ENCODE assay signal across 17 cellular contexts in genomic region chr3:114506622-114507300, GRCh38.
A peak's percentile ranks its signal among the peaks of the same experiment; 100 is the strongest.
DNase-seq lines count a peak whose midpoint lies in the region; ATAC-seq and TF ChIP-seq lines count a peak whose summit lies in the region.
"Had no signal": no experiment of that assay in that cellular context is flagged by ENCODE, and none has a peak within 500 bp of the region (broad histone marks: within the 10 kb centered on the region; RNA-seq: fewer than 3 reads in every experiment).

No MANE protein-coding gene starts in this region.

- H3K9me3 ChIP-seq in adipocyte (ENCODE audit: control insufficient read depth, low read length): no peaks in the 10 kb centered on the region
- H3K9me3 ChIP-seq in heart right ventricle: no peaks in the 10 kb centered on the region
- no peaks in the 10 kb centered on the region for H3K9me3 ChIP-seq in skeletal muscle satellite cell (replicated peaks; ENCODE audit: low read length)

- no peaks in the 10 kb centered on the region for H3K27me3 Mint-ChIP-seq in WTC11 (ENCODE audit: low read depth)
- H3K27me3 Mint-ChIP-seq in stimulated activated naive CD8-positive, alpha-beta T cell treated with anti-CD3 and anti-CD28 coated beads, Interleukin-15, amount 100 ng/mL, for 72 hours: no peaks in the 10 kb centered on the region

- H3K27ac ChIP-seq in heart right ventricle: peak overlapping the region; percentile 19 to 76 (median 62)

- H3K4me3 ChIP-seq in adipocyte (ENCODE audit: low read length) (peak overlapping the region; percentile 11), heart right ventricle (no peak overlapping the region), skeletal muscle satellite cell (ENCODE audit: low read length) (peak overlapping the region; percentile 12)
- H3K4me3 ChIP-seq: MG63 had no signal

- H3K9me3 Mint-ChIP-seq in WTC11: no peaks in the 10 kb centered on the region
- H3K9me3 Mint-ChIP-seq in stimulated activated naive CD8-positive, alpha-beta T cell treated with anti-CD3 and anti-CD28 coated beads, Interleukin-15, amount 100 ng/mL, for 72 hours: no peaks in the 10 kb centered on the region
- H3K9me3 Mint-ChIP-seq: mesothelial cell of epicardium had no signal

- peaks cover 24% of the 10 kb centered on the region for H3K4me1 Mint-ChIP-seq in WTC11
- H3K4me1 Mint-ChIP-seq in stimulated activated naive CD8-positive, alpha-beta T cell treated with anti-CD3 and anti-CD28 coated beads, Interleukin-15, amount 100 ng/mL, for 72 hours: peaks cover 32% of the 10 kb centered on the region

- H3K4me3 Mint-ChIP-seq in WTC11: no peak overlapping the region
- no peak overlapping the region for H3K4me3 Mint-ChIP-seq in stimulated activated naive CD8-positive, alpha-beta T cell treated with anti-CD3 and anti-CD28 coated beads, Interleukin-15, amount 100 ng/mL, for 72 hours
- H3K4me3 Mint-ChIP-seq: activated naive CD8-positive, alpha-beta T cell; CD14-positive monocyte; mesothelial cell of epicardium had no signal

- no peak overlapping the region for H3K27ac Mint-ChIP-seq in WTC11
- H3K27ac Mint-ChIP-seq in stimulated activated naive CD8-positive, alpha-beta T cell treated with anti-CD3 and anti-CD28 coated beads, Interleukin-15, amount 100 ng/mL, for 72 hours: no peak overlapping the region
- H3K27ac Mint-ChIP-seq: activated naive CD8-positive, alpha-beta T cell; CD14-positive monocyte; mesothelial cell of epicardium had no signal

- no peaks in the 10 kb centered on the region for H3K36me3 Mint-ChIP-seq in WTC11
- H3K36me3 Mint-ChIP-seq: CD14-positive monocyte, mesothelial cell of epicardium had no signal

- H3K4me1 ChIP-seq in adipocyte (ENCODE audit: control insufficient read depth, insufficient read depth, low read length) (peaks cover 53% of the 10 kb centered on the region), heart right ventricle (peaks cover 0 to 54% (median 30%) of the 10 kb centered on the region in 9 donors), skeletal muscle satellite cell (ENCODE audit: control insufficient read depth, insufficient read depth, low read length) (peaks cover 38% of the 10 kb centered on the region)

- H3K27me3 ChIP-seq in adipocyte (replicated peaks; ENCODE audit: control insufficient read depth, insufficient read depth, low read length): no peaks in the 10 kb centered on the region
- H3K27me3 ChIP-seq in heart right ventricle: no peaks in the 10 kb centered on the region
- H3K27me3 ChIP-seq in skeletal muscle satellite cell (ENCODE audit: control insufficient read depth, insufficient read depth, low read length): no peaks in the 10 kb centered on the region
- H3K27me3 ChIP-seq: MG63 had no signal

- TF ChIP-seq CTCF in heart right ventricle (IDR thresholded peaks at IDR 0.05) (no peak), WTC11 (IDR thresholded peaks at IDR 0.05) (no peak)

- DNase-seq in GM04503 (ENCODE audit: low read depth): peak; percentile 55
- DNase-seq in adipocyte (ENCODE audit: low read depth): peak; percentile 74
- DNase-seq in heart right ventricle: no peak
- DNase-seq in H4 (ENCODE audit: low spot score): no peak
- no peak for DNase-seq in WTC11 (ENCODE audit: low spot score)
- DNase-seq in stimulated activated naive CD8-positive, alpha-beta T cell treated with anti-CD3 and anti-CD28 coated beads, Interleukin-15, amount 100 ng/mL, for 72 hours: no peak
- DNase-seq: activated CD4-positive, alpha-beta T cell treated with anti-CD3 and anti-CD28 coated beads for 1 hour; MG63; NCI-H2029; NCI-H524 treated with DMSO at 0.1 percent for 48 hours; occipital lobe; T-helper 1 cell had no signal

- POLR2A ChIA-PET in WTC11 (lab: Charles Lee): no interaction called here

- ATAC-seq in heart right ventricle (peak; percentile 56 to 86 (median 76)), HG03565 (IDR thresholded peaks at IDR 0.05; ENCODE audit: unreplicated experiment) (no peak), WTC11 (no peak)
- no peak for ATAC-seq in stimulated activated naive CD8-positive, alpha-beta T cell treated with anti-CD3 and anti-CD28 coated beads, Interleukin-15, amount 100 ng/mL, for 72 hours

- 61 to 63% methylated on average over 6 of the region's 6 CpGs for WGBS in heart right ventricle, 2 donors

- CTCF ChIA-PET in WTC11 (lab: Charles Lee): no interaction called here

- intact Hi-C loops in heart right ventricle (cut with DNase I): no loop called here

- H3K9ac ChIP-seq in adipocyte (ENCODE audit: low read length) (peak overlapping the region; percentile 42), skeletal muscle satellite cell (ENCODE audit: low read depth, low read length) (peak overlapping the region; percentile 43)

- H3K4me2 ChIP-seq in skeletal muscle satellite cell (ENCODE audit: low read length): peak overlapping the region; percentile 62

- H3K36me3 ChIP-seq in adipocyte (ENCODE audit: control insufficient read depth, insufficient read depth, low read length, severe bottlenecking) (no peaks in the 10 kb centered on the region), heart right ventricle (no peaks in the 10 kb centered on the region), skeletal muscle satellite cell (ENCODE audit: insufficient read depth, low read length) (no peaks in the 10 kb centered on the region)
- H3K36me3 ChIP-seq: MG63 had no signal

TF ChIP-seq in WTC11, 78 proteins besides CTCF, POLR2A, EP300 and RAD21:
- TF ChIP-seq AR (CRISPR knock-in tag; IDR thresholded peaks at IDR 0.05): no peak
- no peak for TF ChIP-seq ZNF317 (CRISPR knock-in tag; IDR thresholded peaks at IDR 0.05; ENCODE audit: borderline replicate concordance, low read depth)

Comparison
In these comparisons a context has a peak if more than half of its experiments do, and no peak if none do; other contexts are left out.
1. DNase-seq: peak in GM04503 (single experiment) and adipocyte (single experiment); none in heart right ventricle (0 of 2), H4 (single experiment), WTC11 (single experiment) and stimulated activated naive CD8-positive, alpha-beta T cell treated with anti-CD3 and anti-CD28 coated beads, Interleukin-15, amount 100 ng/mL, for 72 hours (0 of 2).
2. H3K4me3 ChIP-seq: peak in adipocyte (single experiment) and skeletal muscle satellite cell (single experiment); none in heart right ventricle (0 of 10).
3. ATAC-seq: peak in heart right ventricle (8 of 8); none in HG03565 (single experiment), WTC11 (single experiment) and stimulated activated naive CD8-positive, alpha-beta T cell treated with anti-CD3 and anti-CD28 coated beads, Interleukin-15, amount 100 ng/mL, for 72 hours (single experiment).